1 cellular context compared by ENCODE assay signal in the genomic region with DNA sequence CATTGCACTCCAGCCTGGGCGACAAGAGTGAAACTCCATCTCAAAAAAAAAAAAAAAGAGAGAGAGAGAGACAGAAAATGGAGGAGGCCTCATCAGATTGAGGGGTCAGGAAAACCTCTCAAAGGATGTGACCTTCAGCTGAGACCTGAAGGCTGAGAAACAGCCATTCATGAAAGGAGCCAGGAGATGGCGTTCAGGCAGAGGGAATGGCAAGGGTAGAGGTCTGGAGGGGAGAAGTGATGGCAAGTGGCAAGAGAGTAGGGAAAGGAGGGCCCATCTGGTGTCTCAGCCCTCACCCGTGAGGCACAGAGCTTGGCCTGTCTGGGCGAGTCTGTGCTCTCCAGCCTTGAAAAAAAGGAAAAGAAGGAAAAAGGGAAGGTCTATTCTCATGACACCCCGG.
A peak's percentile ranks its signal among the peaks of the same experiment; 100 is the strongest.
TF ChIP-seq lines count a peak whose summit lies in the region.

No MANE protein-coding gene starts in this region.

TF ChIP-seq in HepG2, 621 proteins besides CTCF, POLR2A, EP300 and RAD21 (continued from another document and continues in another):
- TF ChIP-seq, protein P1, sequence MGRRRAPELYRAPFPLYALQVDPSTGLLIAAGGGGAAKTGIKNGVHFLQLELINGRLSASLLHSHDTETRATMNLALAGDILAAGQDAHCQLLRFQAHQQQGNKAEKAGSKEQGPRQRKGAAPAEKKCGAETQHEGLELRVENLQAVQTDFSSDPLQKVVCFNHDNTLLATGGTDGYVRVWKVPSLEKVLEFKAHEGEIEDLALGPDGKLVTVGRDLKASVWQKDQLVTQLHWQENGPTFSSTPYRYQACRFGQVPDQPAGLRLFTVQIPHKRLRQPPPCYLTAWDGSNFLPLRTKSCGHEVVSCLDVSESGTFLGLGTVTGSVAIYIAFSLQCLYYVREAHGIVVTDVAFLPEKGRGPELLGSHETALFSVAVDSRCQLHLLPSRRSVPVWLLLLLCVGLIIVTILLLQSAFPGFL (CRISPR knock-in tag; IDR thresholded peaks at IDR 0.05), result no peak
- TF ChIP-seq ZFAT (CRISPR knock-in tag; conservative IDR thresholded peaks at IDR 0.05) (no peak), ZNF605 (CRISPR knock-in tag; IDR thresholded peaks at IDR 0.05) (no peak), ZNF644 (CRISPR knock-in tag; IDR thresholded peaks at IDR 0.05; ENCODE audit: low read depth) (no peak), THAP11 (CRISPR knock-in tag; IDR thresholded peaks at IDR 0.05) (0 out of 2 replicates have a peak, but pooled peaks have one; percentile 23), ZBTB7B (CRISPR knock-in tag; IDR thresholded peaks at IDR 0.05) (no peak), KDM3A (CRISPR knock-in tag; IDR thresholded peaks at IDR 0.05; ENCODE audit: low read depth) (no peak), RFXAP (CRISPR knock-in tag; IDR thresholded peaks at IDR 0.05; ENCODE audit: borderline replicate concordance) (no peak), ZKSCAN8 (CRISPR knock-in tag; IDR thresholded peaks at IDR 0.05; ENCODE audit: borderline replicate concordance) (no peak), ZSCAN22 (CRISPR knock-in tag; IDR thresholded peaks at IDR 0.05) (no peak), NFE2L1 (CRISPR knock-in tag; IDR thresholded peaks at IDR 0.05; ENCODE audit: borderline replicate concordance) (no peak), MAZ (IDR thresholded peaks at IDR 0.05; ENCODE audit: borderline replicate concordance, low read depth, low read length) (no peak), MAZ (CRISPR knock-in tag; IDR thresholded peaks at IDR 0.05; ENCODE audit: low read depth) (no peak), SP2 (CRISPR knock-in tag; IDR thresholded peaks at IDR 0.05) (no peak), HOXA5 (CRISPR knock-in tag; IDR thresholded peaks at IDR 0.05) (no peak), ARNTL (CRISPR knock-in tag; IDR thresholded peaks at IDR 0.05) (no peak), ZNF232 (CRISPR knock-in tag; IDR thresholded peaks at IDR 0.05; ENCODE audit: borderline replicate concordance) (no peak), ZNF792 (CRISPR knock-in tag; IDR thresholded peaks at IDR 0.05) (no peak), TAF1 (CRISPR knock-in tag; IDR thresholded peaks at IDR 0.05) (no peak), ONECUT2 (CRISPR knock-in tag; IDR thresholded peaks at IDR 0.05) (no peak), ZNF451 (CRISPR knock-in tag; IDR thresholded peaks at IDR 0.05) (no peak), ZNF292 (CRISPR knock-in tag; IDR thresholded peaks at IDR 0.05; ENCODE audit: borderline replicate concordance, low read depth) (no peak), NR2F2 (IDR thresholded peaks at IDR 0.05; ENCODE audit: borderline replicate concordance, low read depth) (no peak), DNMT1 (CRISPR knock-in tag; IDR thresholded peaks at IDR 0.05) (no peak), ZNF777 (CRISPR knock-in tag; IDR thresholded peaks at IDR 0.05) (no peak), RFXANK (CRISPR knock-in tag; IDR thresholded peaks at IDR 0.05) (no peak), HOXA7 (CRISPR knock-in tag; IDR thresholded peaks at IDR 0.05) (no peak), ZSCAN9 (CRISPR knock-in tag; IDR thresholded peaks at IDR 0.05; ENCODE audit: borderline replicate concordance) (no peak), ZNF30 (CRISPR knock-in tag; IDR thresholded peaks at IDR 0.05) (no peak), CBX2 (IDR thresholded peaks at IDR 0.05; ENCODE audit: low read depth, low read length) (no peak), CBX2 (CRISPR knock-in tag; IDR thresholded peaks at IDR 0.05; ENCODE audit: low read depth) (no peak), ZNF510 (CRISPR knock-in tag; IDR thresholded peaks at IDR 0.05; ENCODE audit: low read depth) (no peak), RORA (CRISPR knock-in tag; IDR thresholded peaks at IDR 0.05) (no peak), MAFG (CRISPR knock-in tag; IDR thresholded peaks at IDR 0.05) (no peak), ZNF354B (CRISPR knock-in tag; IDR thresholded peaks at IDR 0.05) (no peak), TEAD3 (CRISPR knock-in tag; optimal IDR thresholded peaks at IDR 0.05; ENCODE audit: borderline replicate concordance) (peak; percentile 14), ZNF329 (CRISPR knock-in tag; IDR thresholded peaks at IDR 0.05; ENCODE audit: low read depth) (no peak), HHEX (CRISPR knock-in tag; IDR thresholded peaks at IDR 0.05) (no peak), ZNF589 (CRISPR knock-in tag; conservative IDR thresholded peaks at IDR 0.05) (no peak), THYN1 (CRISPR knock-in tag; IDR thresholded peaks at IDR 0.05; ENCODE audit: borderline replicate concordance, low read depth) (no peak), KDM1A (CRISPR knock-in tag; IDR thresholded peaks at IDR 0.05) (no peak), NFE2 (CRISPR knock-in tag; IDR thresholded peaks at IDR 0.05) (no peak)
- TF ChIP-seq, protein P2, sequence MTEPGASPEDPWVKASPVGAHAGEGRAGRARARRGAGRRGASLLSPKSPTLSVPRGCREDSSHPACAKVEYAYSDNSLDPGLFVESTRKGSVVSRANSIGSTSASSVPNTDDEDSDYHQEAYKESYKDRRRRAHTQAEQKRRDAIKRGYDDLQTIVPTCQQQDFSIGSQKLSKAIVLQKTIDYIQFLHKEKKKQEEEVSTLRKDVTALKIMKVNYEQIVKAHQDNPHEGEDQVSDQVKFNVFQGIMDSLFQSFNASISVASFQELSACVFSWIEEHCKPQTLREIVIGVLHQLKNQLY (CRISPR knock-in tag; IDR thresholded peaks at IDR 0.05), result no peak
- TF ChIP-seq, protein P3, sequence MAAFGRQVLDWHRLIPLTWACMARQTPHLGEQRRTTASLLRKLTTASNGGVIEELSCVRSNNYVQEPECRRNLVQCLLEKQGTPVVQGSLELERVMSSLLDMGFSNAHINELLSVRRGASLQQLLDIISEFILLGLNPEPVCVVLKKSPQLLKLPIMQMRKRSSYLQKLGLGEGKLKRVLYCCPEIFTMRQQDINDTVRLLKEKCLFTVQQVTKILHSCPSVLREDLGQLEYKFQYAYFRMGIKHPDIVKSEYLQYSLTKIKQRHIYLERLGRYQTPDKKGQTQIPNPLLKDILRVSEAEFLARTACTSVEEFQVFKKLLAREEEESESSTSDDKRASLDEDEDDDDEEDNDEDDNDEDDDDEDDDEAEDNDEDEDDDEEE (CRISPR knock-in tag; IDR thresholded peaks at IDR 0.05), result no peak
- TF ChIP-seq, protein P4, sequence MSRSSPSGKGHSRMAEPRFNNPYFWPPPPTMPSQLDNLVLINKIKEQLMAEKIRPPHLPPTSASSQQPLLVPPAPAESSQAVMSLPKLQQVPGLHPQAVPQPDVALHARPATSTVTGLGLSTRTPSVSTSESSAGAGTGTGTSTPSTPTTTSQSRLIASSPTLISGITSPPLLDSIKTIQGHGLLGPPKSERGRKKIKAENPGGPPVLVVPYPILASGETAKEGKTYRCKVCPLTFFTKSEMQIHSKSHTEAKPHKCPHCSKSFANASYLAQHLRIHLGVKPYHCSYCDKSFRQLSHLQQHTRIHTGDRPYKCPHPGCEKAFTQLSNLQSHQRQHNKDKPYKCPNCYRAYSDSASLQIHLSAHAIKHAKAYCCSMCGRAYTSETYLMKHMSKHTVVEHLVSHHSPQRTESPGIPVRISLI (CRISPR knock-in tag; IDR thresholded peaks at IDR 0.05; ENCODE audit: borderline replicate concordance), result no peak
- TF ChIP-seq, protein P5, sequence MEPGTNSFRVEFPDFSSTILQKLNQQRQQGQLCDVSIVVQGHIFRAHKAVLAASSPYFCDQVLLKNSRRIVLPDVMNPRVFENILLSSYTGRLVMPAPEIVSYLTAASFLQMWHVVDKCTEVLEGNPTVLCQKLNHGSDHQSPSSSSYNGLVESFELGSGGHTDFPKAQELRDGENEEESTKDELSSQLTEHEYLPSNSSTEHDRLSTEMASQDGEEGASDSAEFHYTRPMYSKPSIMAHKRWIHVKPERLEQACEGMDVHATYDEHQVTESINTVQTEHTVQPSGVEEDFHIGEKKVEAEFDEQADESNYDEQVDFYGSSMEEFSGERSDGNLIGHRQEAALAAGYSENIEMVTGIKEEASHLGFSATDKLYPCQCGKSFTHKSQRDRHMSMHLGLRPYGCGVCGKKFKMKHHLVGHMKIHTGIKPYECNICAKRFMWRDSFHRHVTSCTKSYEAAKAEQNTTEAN (CRISPR knock-in tag; conservative IDR thresholded peaks at IDR 0.05), result no peak
- TF ChIP-seq, protein P6, sequence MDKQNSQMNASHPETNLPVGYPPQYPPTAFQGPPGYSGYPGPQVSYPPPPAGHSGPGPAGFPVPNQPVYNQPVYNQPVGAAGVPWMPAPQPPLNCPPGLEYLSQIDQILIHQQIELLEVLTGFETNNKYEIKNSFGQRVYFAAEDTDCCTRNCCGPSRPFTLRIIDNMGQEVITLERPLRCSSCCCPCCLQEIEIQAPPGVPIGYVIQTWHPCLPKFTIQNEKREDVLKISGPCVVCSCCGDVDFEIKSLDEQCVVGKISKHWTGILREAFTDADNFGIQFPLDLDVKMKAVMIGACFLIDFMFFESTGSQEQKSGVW (CRISPR knock-in tag; IDR thresholded peaks at IDR 0.05; ENCODE audit: borderline replicate concordance), result no peak
- TF ChIP-seq, protein P7, sequence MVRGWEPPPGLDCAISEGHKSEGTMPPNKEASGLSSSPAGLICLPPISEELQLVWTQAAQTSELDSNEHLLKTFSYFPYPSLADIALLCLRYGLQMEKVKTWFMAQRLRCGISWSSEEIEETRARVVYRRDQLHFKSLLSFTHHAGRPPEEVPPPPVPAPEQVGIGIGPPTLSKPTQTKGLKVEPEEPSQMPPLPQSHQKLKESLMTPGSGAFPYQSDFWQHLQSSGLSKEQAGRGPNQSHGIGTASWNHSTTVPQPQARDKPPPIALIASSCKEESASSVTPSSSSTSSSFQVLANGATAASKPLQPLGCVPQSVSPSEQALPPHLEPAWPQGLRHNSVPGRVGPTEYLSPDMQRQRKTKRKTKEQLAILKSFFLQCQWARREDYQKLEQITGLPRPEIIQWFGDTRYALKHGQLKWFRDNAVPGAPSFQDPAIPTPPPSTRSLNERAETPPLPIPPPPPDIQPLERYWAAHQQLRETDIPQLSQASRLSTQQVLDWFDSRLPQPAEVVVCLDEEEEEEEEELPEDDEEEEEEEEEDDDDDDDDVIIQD (CRISPR knock-in tag; IDR thresholded peaks at IDR 0.05; ENCODE audit: low read depth), result no peak
- TF ChIP-seq, protein P8, sequence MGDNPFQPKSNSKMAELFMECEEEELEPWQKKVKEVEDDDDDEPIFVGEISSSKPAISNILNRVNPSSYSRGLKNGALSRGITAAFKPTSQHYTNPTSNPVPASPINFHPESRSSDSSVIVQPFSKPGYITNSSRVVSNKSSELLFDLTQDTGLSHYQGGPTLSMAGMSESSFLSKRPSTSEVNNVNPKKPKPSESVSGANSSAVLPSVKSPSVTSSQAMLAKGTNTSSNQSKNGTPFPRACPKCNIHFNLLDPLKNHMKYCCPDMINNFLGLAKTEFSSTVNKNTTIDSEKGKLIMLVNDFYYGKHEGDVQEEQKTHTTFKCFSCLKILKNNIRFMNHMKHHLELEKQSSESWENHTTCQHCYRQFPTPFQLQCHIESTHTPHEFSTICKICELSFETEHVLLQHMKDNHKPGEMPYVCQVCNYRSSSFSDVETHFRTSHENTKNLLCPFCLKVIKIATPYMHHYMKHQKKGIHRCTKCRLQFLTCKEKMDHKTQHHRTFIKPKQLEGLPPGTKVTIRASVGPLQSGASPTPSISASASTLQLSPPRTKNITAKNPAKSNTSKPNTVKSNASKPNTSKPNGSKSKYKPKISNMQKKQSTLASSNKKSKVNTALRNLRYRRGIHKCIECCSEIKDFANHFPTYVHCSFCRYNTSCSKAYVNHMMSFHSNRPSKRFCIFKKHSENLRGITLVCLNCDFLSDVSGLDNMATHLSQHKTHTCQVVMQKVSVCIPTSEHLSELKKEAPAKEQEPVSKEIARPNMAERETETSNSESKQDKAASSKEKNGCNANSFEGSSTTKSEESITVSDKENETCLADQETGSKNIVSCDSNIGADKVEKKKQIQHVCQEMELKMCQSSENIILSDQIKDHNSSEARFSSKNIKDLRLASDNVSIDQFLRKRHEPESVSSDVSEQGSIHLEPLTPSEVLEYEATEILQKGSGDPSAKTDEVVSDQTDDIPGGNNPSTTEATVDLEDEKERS (CRISPR knock-in tag; IDR thresholded peaks at IDR 0.05), result no peak
- TF ChIP-seq, protein P9, sequence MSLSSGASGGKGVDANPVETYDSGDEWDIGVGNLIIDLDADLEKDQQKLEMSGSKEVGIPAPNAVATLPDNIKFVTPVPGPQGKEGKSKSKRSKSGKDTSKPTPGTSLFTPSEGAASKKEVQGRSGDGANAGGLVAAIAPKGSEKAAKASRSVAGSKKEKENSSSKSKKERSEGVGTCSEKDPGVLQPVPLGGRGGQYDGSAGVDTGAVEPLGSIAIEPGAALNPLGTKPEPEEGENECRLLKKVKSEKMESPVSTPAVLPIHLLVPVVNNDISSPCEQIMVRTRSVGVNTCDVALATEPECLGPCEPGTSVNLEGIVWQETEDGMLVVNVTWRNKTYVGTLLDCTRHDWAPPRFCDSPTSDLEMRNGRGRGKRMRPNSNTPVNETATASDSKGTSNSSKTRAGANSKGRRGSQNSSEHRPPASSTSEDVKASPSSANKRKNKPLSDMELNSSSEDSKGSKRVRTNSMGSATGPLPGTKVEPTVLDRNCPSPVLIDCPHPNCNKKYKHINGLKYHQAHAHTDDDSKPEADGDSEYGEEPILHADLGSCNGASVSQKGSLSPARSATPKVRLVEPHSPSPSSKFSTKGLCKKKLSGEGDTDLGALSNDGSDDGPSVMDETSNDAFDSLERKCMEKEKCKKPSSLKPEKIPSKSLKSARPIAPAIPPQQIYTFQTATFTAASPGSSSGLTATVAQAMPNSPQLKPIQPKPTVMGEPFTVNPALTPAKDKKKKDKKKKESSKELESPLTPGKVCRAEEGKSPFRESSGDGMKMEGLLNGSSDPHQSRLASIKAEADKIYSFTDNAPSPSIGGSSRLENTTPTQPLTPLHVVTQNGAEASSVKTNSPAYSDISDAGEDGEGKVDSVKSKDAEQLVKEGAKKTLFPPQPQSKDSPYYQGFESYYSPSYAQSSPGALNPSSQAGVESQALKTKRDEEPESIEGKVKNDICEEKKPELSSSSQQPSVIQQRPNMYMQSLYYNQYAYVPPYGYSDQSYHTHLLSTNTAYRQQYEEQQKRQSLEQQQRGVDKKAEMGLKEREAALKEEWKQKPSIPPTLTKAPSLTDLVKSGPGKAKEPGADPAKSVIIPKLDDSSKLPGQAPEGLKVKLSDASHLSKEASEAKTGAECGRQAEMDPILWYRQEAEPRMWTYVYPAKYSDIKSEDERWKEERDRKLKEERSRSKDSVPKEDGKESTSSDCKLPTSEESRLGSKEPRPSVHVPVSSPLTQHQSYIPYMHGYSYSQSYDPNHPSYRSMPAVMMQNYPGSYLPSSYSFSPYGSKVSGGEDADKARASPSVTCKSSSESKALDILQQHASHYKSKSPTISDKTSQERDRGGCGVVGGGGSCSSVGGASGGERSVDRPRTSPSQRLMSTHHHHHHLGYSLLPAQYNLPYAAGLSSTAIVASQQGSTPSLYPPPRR (CRISPR knock-in tag; IDR thresholded peaks at IDR 0.05; ENCODE audit: borderline replicate concordance), result no peak
